ENCODE assay signal across 1 cellular context in the genomic region with DNA sequence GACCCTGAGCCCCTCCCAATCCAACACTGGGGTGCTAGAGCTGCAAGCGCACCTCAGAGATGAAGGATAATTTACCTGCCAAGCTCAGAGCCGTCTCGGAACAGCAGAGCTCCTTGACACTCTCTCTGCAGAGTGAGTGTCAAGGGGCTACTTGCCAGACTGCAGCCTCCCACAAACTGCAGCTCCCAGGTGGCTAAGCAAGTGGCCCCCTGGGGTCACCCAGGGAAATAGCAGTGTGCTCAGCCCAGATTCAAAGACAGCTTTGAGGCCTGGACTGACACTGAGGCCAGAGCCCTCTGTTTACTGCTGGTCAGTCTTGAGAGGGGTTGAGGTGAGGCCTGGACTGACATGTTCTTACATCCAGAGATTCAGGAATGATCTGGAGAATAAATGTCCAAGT.
TF ChIP-seq lines count a peak whose summit lies in the region.

No MANE protein-coding gene starts in this region.

TF ChIP-seq in HepG2, 621 proteins besides CTCF, POLR2A, EP300 and RAD21:
- no peak for TF ChIP-seq SP140L (CRISPR knock-in tag; IDR thresholded peaks at IDR 0.05; ENCODE audit: borderline replicate concordance)
- TF ChIP-seq, protein P1, sequence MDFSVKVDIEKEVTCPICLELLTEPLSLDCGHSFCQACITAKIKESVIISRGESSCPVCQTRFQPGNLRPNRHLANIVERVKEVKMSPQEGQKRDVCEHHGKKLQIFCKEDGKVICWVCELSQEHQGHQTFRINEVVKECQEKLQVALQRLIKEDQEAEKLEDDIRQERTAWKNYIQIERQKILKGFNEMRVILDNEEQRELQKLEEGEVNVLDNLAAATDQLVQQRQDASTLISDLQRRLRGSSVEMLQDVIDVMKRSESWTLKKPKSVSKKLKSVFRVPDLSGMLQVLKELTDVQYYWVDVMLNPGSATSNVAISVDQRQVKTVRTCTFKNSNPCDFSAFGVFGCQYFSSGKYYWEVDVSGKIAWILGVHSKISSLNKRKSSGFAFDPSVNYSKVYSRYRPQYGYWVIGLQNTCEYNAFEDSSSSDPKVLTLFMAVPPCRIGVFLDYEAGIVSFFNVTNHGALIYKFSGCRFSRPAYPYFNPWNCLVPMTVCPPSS (IDR thresholded peaks at IDR 0.05), result no peak
TF ChIP-seq in HepG2: peak in this region for 0.
